14 cellular contexts compared by ENCODE assay signal in the genomic region with DNA sequence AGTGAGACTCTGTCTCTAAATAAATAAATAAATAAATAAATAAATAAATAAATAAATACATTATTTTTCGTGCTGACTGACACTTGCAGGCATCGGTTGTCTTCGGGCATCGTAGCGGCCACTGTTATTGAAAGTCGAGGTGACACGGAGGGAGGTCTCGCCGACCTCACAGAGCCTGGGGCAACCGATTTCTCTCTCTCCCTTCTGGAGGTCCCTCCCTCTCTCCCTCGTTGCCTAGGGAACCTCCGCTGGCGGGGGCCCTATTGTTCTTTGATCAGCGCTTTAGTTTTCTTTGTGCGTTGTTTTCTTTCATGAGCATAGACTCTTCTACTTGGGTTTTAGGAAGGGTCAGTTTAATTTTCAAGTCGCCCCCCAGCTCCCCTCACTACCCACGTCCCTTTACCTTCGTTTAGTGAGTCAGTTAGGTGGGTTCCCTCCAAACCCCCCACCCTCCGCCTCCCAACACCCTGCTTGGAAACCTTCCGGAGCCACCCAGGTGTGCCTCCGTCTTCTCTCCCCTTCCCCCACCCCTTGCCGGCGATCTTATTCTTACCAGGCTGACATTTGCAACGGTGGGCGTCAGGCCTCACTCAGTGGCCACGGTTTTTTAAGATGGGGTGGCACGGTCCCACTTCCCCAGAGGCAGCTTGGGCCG.
DNase-seq lines count a peak whose midpoint lies in the region; FAIRE-seq and TF ChIP-seq lines count a peak whose summit lies in the region.
"Had no signal": no experiment of that assay in that cellular context is flagged by ENCODE, and none has a peak within 500 bp of the region (broad histone marks: within the 10 kb centered on the region; RNA-seq: fewer than 3 reads in every experiment).

No MANE protein-coding gene starts in this region.

- no peak for TF ChIP-seq RAD21 in H1 (IDR thresholded peaks at IDR 0.05 in 1 of 2, conservative IDR thresholded peaks at IDR 0.05 in 1 of 2; ENCODE audit: low read depth in 2 of 2, low read length in 2 of 2)

- peaks cover 12 to 72% of the 10 kb centered on the region in 2 experiments; a peak in 3 of 4 replicates for H3K9me3 ChIP-seq in H1 (ENCODE audit: insufficient read depth in 2 of 2, low read depth in 1 of 2, low read length in 1 of 2)
- no peaks in the 10 kb centered on the region for H3K9me3 ChIP-seq in osteoblast (ENCODE audit: low read depth, low read length)
- H3K9me3 ChIP-seq: body of pancreas, prostate gland had no signal

- no peak overlapping the region for H4K91ac ChIP-seq in H1 (replicated peaks; ENCODE audit: insufficient read length, low read length)

- H2BK15ac ChIP-seq in H1 (ENCODE audit: low read length): no peak overlapping the region

- in situ Hi-C loops in G401 (cut with HindIII; ENCODE audit: low sequenced_read_pairs): no loop called here

- H3K4me3 ChIP-seq in H7 (ENCODE audit: insufficient read depth, low read depth, low read length) (peak overlapping the region; percentile 9), H1 (ENCODE audit: extremely low read depth in 1 of 4, insufficient read depth in 2 of 4, low read depth in 3 of 4, low read length in 4 of 4) (peak overlapping the region in 1 of 4 experiments; percentile 34; a peak in 1 of 8 replicates), osteoblast (ENCODE audit: insufficient read depth, low read length) (peak overlapping the region; percentile 22)
- H3K4me3 ChIP-seq: body of pancreas, prostate gland had no signal

- no peak overlapping the region for H3K56ac ChIP-seq in H1 (replicated peaks; ENCODE audit: insufficient read length, low read depth, low read length)

- 90% methylated on average over 12 of the region's 28 CpGs; no CpG with 5 or more reads in 1 of the 2 experiments for WGBS in H1 (ENCODE audit: extremely low coverage in 1 of 2, insufficient coverage in 1 of 2, insufficient read length in 1 of 2, insufficient replicate concordance in 2 of 2, low coverage in 1 of 2, low lambda C conversion rate in 2 of 2, missing lambda C conversion rate in 1 of 2), 2 experiments

- no peak for TF ChIP-seq POLR2A in H1 (IDR thresholded peaks at IDR 0.05; ENCODE audit: control extremely low read depth in 1 of 2, low read depth in 2 of 2, low read length in 2 of 2)

- H3K79me1 ChIP-seq in H1 (ENCODE audit: low read depth, low read length): no peaks in the 10 kb centered on the region

- H3K23me2 ChIP-seq in H1 (ENCODE audit: low read depth, low read length): no peaks in the 10 kb centered on the region

- H2AK5ac ChIP-seq in H1 (ENCODE audit: low read depth, low read length): no peak overlapping the region

- H2BK12ac ChIP-seq in H1 (ENCODE audit: low read depth, low read length): no peak overlapping the region

- peak overlapping the region; percentile 51; the same call in 1 of the 2 replicates for H4K8ac ChIP-seq in H1 (ENCODE audit: extremely low read depth, insufficient read depth, low read length)

- DNase-seq in H7 (peak; percentile 61), NCI-H1105 (lab: John Stamatoyannopoulos, UW) (peak; percentile 43), H1 (ENCODE audit: low read depth in 1 of 2, low spot score in 2 of 2) (peak; percentile 71 to 73), osteoblast (ENCODE audit: insufficient read length, low spot score, missing footprints) (peak; percentile 60), G401 (ENCODE audit: low spot score) (no peak)
- no peak for DNase-seq in activated T-cell treated with anti-CD3 and anti-CD28 coated beads, Interleukin-2, amount 50 U/mL, for 1 hour
- no peak for DNase-seq in activated naive CD4-positive, alpha-beta T cell (lab: John Stamatoyannopoulos, UW)
- DNase-seq: activated gamma-delta T cell; body of pancreas; CD4-positive, CD25-positive, alpha-beta regulatory T cell; stimulated activated CD4-positive, alpha-beta T cell treated with anti-CD3 and anti-CD28 coated beads, Interleukin-2, amount 100 ng/mL, for 24 hours had no signal

- no peak overlapping the region for H3K23ac ChIP-seq in H1 (ENCODE audit: insufficient read length)

- H3K4ac ChIP-seq in H1 (replicated peaks; ENCODE audit: insufficient read length, low read depth, low read length): no peak overlapping the region

- H2BK120ac ChIP-seq in H1 (replicated peaks; ENCODE audit: low read depth, low read length): no peak overlapping the region

- CTCF ChIA-PET in H1 (lab: Charles Lee; ENCODE audit: partially characterized antibody): no interaction called here

- H2BK20ac ChIP-seq in H1 (ENCODE audit: low read length): no peak overlapping the region

- no peaks in the 10 kb centered on the region for H3K36me3 ChIP-seq in H7 (replicated peaks; ENCODE audit: control insufficient read depth, insufficient read depth, low read length)
- H3K36me3 ChIP-seq in H1 (ENCODE audit: control insufficient read depth in 2 of 4, insufficient read depth in 4 of 4, low read length in 3 of 4): no peaks in the 10 kb centered on the region
- H3K36me3 ChIP-seq in osteoblast (ENCODE audit: insufficient read depth, low read length): no peaks in the 10 kb centered on the region
- H3K36me3 ChIP-seq: prostate gland had no signal

- H3K9ac ChIP-seq in H1 (replicated peaks in 1 of 4; ENCODE audit: extremely low read depth in 1 of 4, low read depth in 3 of 4, low read length in 3 of 4): no peak overlapping the region; a peak in 1 of 7 replicates

- H3K79me2 ChIP-seq in H1 (ENCODE audit: control insufficient read depth in 1 of 2, insufficient read depth in 2 of 2, low read length in 2 of 2) (no peaks in the 10 kb centered on the region), osteoblast (ENCODE audit: insufficient read depth, low read length) (no peaks in the 10 kb centered on the region)

- no peak overlapping the region for H3K27ac ChIP-seq in H1 (ENCODE audit: low read depth, low read length)
- no peak overlapping the region for H3K27ac ChIP-seq in osteoblast (ENCODE audit: low read depth, low read length)
- H3K27ac ChIP-seq: body of pancreas, prostate gland had no signal

- H3K4me2 ChIP-seq in H1 (ENCODE audit: insufficient read depth in 1 of 2, low read depth in 2 of 2, low read length in 2 of 2) (peak overlapping the region in 1 of 2 experiments; percentile 70; a peak in 2 of 4 replicates), osteoblast (ENCODE audit: insufficient read depth, low read length) (no peak overlapping the region)

- H3K4me1 ChIP-seq in H1 (replicated peaks in 1 of 4; ENCODE audit: control insufficient read depth in 3 of 4, insufficient read depth in 4 of 4, low read length in 3 of 4) (no peaks in the 10 kb centered on the region), osteoblast (ENCODE audit: insufficient read depth, low read length) (no peaks in the 10 kb centered on the region)
- H3K4me1 ChIP-seq: body of pancreas, prostate gland had no signal

- no peak overlapping the region for H4K5ac ChIP-seq in H1 (ENCODE audit: insufficient read length, low read depth, low read length)

- TF ChIP-seq EP300 in H1 (IDR thresholded peaks at IDR 0.05; ENCODE audit: borderline replicate concordance in 1 of 2, low read depth in 2 of 2, low read length in 2 of 2): no peak

- H2BK5ac ChIP-seq in H1 (ENCODE audit: low read depth, low read length): no peak overlapping the region

- H3K18ac ChIP-seq in H1 (ENCODE audit: extremely low read depth, low read length): no peak overlapping the region; the same call in 1 of the 2 replicates

- TF ChIP-seq CTCF in H1 (IDR thresholded peaks at IDR 0.05; ENCODE audit: control extremely low read depth in 1 of 3, insufficient read depth in 1 of 3, low read depth in 1 of 3, low read length in 3 of 3) (no peak), osteoblast (IDR thresholded peaks at IDR 0.05; ENCODE audit: extremely low read depth, low read depth, low read length) (no peak)

- FAIRE-seq in H1 (lab: Jason Lieb, UNC): no peak
- FAIRE-seq: GM12891, keratinocyte had no signal

- no peaks in the 10 kb centered on the region; the same call in 1 of the 2 replicates for H3K27me3 ChIP-seq in H7 (ENCODE audit: control insufficient read depth, insufficient read depth, low read length)
- no peaks in the 10 kb centered on the region for H3K27me3 ChIP-seq in H1 (replicated peaks in 1 of 4; ENCODE audit: control insufficient read depth in 3 of 4, extremely low read depth in 1 of 4, insufficient read depth in 3 of 4, low read length in 3 of 4)
- no peaks in the 10 kb centered on the region for H3K27me3 ChIP-seq in osteoblast (ENCODE audit: insufficient read depth, low read length)
- H3K27me3 ChIP-seq: body of pancreas had no signal

- POLR2A ChIA-PET in H1 (lab: Charles Lee; ENCODE audit: partially characterized antibody): no interaction called here

- H2AFZ ChIP-seq in H1 (ENCODE audit: low read length) (no peak overlapping the region), osteoblast (ENCODE audit: low read length) (no peak overlapping the region)

- no peaks in the 10 kb centered on the region for H4K20me1 ChIP-seq in H1 (replicated peaks in 1 of 2; ENCODE audit: control insufficient read depth in 1 of 2, insufficient read depth in 2 of 2, low read length in 2 of 2)
- no peaks in the 10 kb centered on the region for H4K20me1 ChIP-seq in osteoblast (ENCODE audit: insufficient read depth, low read length)

- H3K14ac ChIP-seq in H1 (ENCODE audit: insufficient read length): no peak overlapping the region

TF ChIP-seq in H1, 55 proteins besides CTCF, POLR2A, EP300 and RAD21 (continues in another document):
- TF ChIP-seq CHD2 (IDR thresholded peaks at IDR 0.05; ENCODE audit: low read length) (no peak), RNF2 (IDR thresholded peaks at IDR 0.05; ENCODE audit: borderline replicate concordance, low read depth, low read length, missing control alignments, poor library complexity, severe bottlenecking) (no peak), PHF8 (conservative IDR thresholded peaks at IDR 0.05; ENCODE audit: low read depth, low read length) (no peak), ASH2L (IDR thresholded peaks at IDR 0.05; ENCODE audit: low read length) (no peak), KDM4A (IDR thresholded peaks at IDR 0.05; ENCODE audit: low read depth, low read length, severe bottlenecking) (no peak), GABPA (IDR thresholded peaks at IDR 0.05; ENCODE audit: borderline replicate concordance, insufficient read depth, low read length) (no peak), BCL11A (IDR thresholded peaks at IDR 0.05; ENCODE audit: low read depth in 2 of 2, low read length in 2 of 2) (no peak), RXRA (IDR thresholded peaks at IDR 0.05; ENCODE audit: insufficient read depth, low read depth, low read length) (no peak), SIRT6 (IDR thresholded peaks at IDR 0.05; ENCODE audit: low read length) (no peak), MAFK (IDR thresholded peaks at IDR 0.05; ENCODE audit: low read depth, low read length) (no peak), KDM5A (IDR thresholded peaks at IDR 0.05; ENCODE audit: low read length) (no peak)
- TF ChIP-seq, protein P1, sequence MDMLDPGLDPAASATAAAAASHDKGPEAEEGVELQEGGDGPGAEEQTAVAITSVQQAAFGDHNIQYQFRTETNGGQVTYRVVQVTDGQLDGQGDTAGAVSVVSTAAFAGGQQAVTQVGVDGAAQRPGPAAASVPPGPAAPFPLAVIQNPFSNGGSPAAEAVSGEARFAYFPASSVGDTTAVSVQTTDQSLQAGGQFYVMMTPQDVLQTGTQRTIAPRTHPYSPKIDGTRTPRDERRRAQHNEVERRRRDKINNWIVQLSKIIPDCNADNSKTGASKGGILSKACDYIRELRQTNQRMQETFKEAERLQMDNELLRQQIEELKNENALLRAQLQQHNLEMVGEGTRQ (IDR thresholded peaks at IDR 0.05; ENCODE audit: low read length): no peak

Comparison
In these comparisons a context has a peak if more than half of its experiments do, and no peak if none do; other contexts are left out.
1. DNase-seq: peak in H7 (single experiment), NCI-H1105 (single experiment), H1 (2 of 2) and osteoblast (single experiment); none in activated T-cell treated with anti-CD3 and anti-CD28 coated beads, Interleukin-2, amount 50 U/mL, for 1 hour (single experiment), activated naive CD4-positive, alpha-beta T cell (0 of 4) and G401 (single experiment).